Comparison of ENCODE assay signal across 9 cellular contexts in genomic region chr2:8456149-8457091, GRCh38.
A peak's percentile ranks its signal among the peaks of the same experiment; 100 is the strongest.
DNase-seq lines count a peak whose midpoint lies in the region; ATAC-seq and TF ChIP-seq lines count a peak whose summit lies in the region.
"Had no signal": no experiment of that assay in that cellular context is flagged by ENCODE, and none has a peak within 500 bp of the region (broad histone marks: within the 10 kb centered on the region; RNA-seq: fewer than 3 reads in every experiment).

No MANE protein-coding gene starts in this region.

- H3K27me3 Mint-ChIP-seq in activated naive CD8-positive, alpha-beta T cell: peaks cover 7% of the 10 kb centered on the region

- 60 to 70% (median 67%) methylated on average over 21 to 41 of the region's 41 CpGs for whole genome bisulfite sequencing in spleen, 5 donors

- in situ Hi-C loops in Panc1 (cut with HindIII; ENCODE audit: low pct_unique_long_range_greater_than_20kb, low sequenced_read_pairs): no loop called here

- TF ChIP-seq POLR2A in spleen (IDR thresholded peaks at IDR 0.05): no peak

- H3K9me3 ChIP-seq in Panc1 (ENCODE audit: control insufficient read depth, insufficient read depth, low read depth, low read length) (no peaks in the 10 kb centered on the region), spleen (no peaks in the 10 kb centered on the region)

- H3K4me1 ChIP-seq in Panc1 (ENCODE audit: control insufficient read depth, insufficient read depth, low read length): no peaks in the 10 kb centered on the region
- peaks cover 7 to 39% (median 18%) of the 10 kb centered on the region in 6 donors for H3K4me1 ChIP-seq in spleen

- no peak overlapping the region for H3K4me3 ChIP-seq in Panc1 (ENCODE audit: low read depth in 2 of 2, low read length in 2 of 2)
- peak overlapping the region in 6 of 8 donors; percentile 2 to 63 (median 20) for H3K4me3 ChIP-seq in spleen

- peaks cover 26% of the 10 kb centered on the region for H3K4me1 Mint-ChIP-seq in activated naive CD8-positive, alpha-beta T cell (ENCODE audit: low read depth)

- no peaks in the 10 kb centered on the region for H3K36me3 ChIP-seq in Panc1 (ENCODE audit: control insufficient read depth, insufficient read depth, low read length)
- H3K36me3 ChIP-seq in spleen: no peaks in the 10 kb centered on the region

- intact Hi-C loops in Panc1 (cut with micrococcal nuclease; ENCODE audit: unreplicated experiment) (no loop called here), spleen (cut with DNase I; ENCODE audit: low total_unique reads) (no loop called here)

- no peaks in the 10 kb centered on the region for H3K9me3 Mint-ChIP-seq in activated naive CD8-positive, alpha-beta T cell (ENCODE audit: low read depth)

- peak overlapping the region; percentile 58 for H3K4me3 Mint-ChIP-seq in activated naive CD8-positive, alpha-beta T cell

- peak overlapping the region; percentile 41 for H3K27ac Mint-ChIP-seq in activated naive CD8-positive, alpha-beta T cell

- POLR2A ChIA-PET in Panc1 (lab: Charles Lee): no interaction called here

- H3K36me3 Mint-ChIP-seq in activated naive CD8-positive, alpha-beta T cell: peaks cover 2% of the 10 kb centered on the region

- peaks cover 9% of the 10 kb centered on the region for H3K27me3 ChIP-seq in Panc1 (ENCODE audit: control insufficient read depth, insufficient read depth, low read length)
- H3K27me3 ChIP-seq in spleen (replicated peaks in 1 of 7): peaks cover 0 to 78% (median 14%) of the 10 kb centered on the region in 7 donors

- TF ChIP-seq CTCF in Panc1 (IDR thresholded peaks at IDR 0.05): no peak
- no peak for TF ChIP-seq CTCF in spleen (IDR thresholded peaks at IDR 0.05 in 8 of 11, conservative IDR thresholded peaks at IDR 0.05 in 3 of 11)

- CTCF ChIA-PET in Panc1 (lab: Charles Lee): no interaction called here

- BruUV-seq in Panc1 (replicated peaks; lab: Mats Ljungman, UMichigan): no TSS peak

- no peak overlapping the region for H3K27ac ChIP-seq in Panc1 (ENCODE audit: low read length)
- H3K27ac ChIP-seq in spleen: peak overlapping the region in 6 of 8 donors; percentile 57 to 80 (median 68)

- no peak for DNase-seq in Panc1 (ENCODE audit: low read depth, low spot score)
- no peak for DNase-seq in spleen
- DNase-seq in anterior cingulate cortex (lab: John Stamatoyannopoulos, UW): no peak
- DNase-seq in ureter (ENCODE audit: low spot score): no peak
- DNase-seq in occipital lobe (lab: John Stamatoyannopoulos, UW): no peak
- DNase-seq: PC-3 had no signal

- ATAC-seq in GM18870 (IDR thresholded peaks at IDR 0.05; ENCODE audit: unreplicated experiment) (peak; percentile 57), Panc1 (peak; percentile 15; the same call in 1 of the 2 replicates), GM21786 (IDR thresholded peaks at IDR 0.05; ENCODE audit: unreplicated experiment) (no peak)
- ATAC-seq: PC-3 had no signal

Comparison
In these comparisons a context has a peak if more than half of its experiments do, and no peak if none do; other contexts are left out.
1. H3K4me3 ChIP-seq: peak in spleen (6 of 8); none in Panc1 (0 of 2).